27 cellular contexts compared by ENCODE assay signal in the genomic region with DNA sequence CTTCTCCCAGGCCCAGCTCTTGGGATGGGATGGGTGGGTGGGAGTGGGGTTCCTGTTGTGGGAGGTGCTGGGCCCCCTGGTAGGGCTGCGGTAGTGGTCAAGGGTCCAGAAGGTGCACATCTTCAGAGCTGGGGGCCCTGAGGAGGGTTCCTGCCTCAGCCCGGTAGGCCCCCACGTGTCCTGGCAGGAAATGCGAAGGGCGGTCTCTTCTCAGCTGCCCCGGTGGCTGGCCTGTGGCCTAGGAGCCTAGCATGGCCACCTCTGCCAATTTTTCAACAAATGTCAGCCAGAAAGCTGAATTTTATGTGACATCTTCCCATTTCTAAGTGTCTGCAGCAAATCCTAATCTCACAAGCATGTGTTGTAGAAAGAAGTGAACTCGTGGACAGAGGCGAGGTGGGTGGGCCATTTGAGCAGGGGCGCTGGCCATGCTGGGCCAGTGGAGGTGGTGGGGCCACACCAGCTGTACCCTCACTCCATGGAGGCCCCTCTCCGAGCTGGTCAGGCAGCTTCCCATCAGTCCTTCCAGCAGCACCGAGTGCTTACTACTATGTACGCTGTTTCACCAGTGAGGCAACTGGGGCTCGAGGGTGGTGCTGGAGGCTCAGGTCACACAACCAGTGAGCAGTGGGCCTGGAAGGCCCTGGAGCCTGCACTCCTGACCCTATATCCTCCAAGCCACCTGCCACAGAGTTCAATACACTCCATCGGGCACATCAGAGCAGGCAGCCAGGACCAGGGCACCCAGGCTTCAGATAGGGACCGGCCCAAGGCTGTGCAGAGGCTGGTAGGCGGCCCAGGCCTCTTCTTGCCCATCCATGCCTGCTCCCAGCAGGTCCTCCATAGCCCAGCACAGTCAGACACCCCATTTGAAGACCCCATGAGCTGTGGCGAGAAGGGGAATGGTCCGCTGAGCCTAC. TPM values are rescaled to one million over a fixed set of nuclear protein-coding genes. Genes with fewer than 3 reads are reported as not detected.
"Had no signal": no experiment of that assay in that cellular context is flagged by ENCODE, and none has a peak within 500 bp of the region (broad histone marks: within the 10 kb centered on the region; RNA-seq: fewer than 3 reads in every experiment).

No MANE protein-coding gene starts in this region.

- H3K27me3 ChIP-seq: ascending aorta, body of pancreas, Peyer's patch had no signal

- H3K36me3 Mint-ChIP-seq: T-cell had no signal

- H3K9me3 Mint-ChIP-seq: activated CD8-positive, alpha-beta T cell treated with anti-CD3 and anti-CD28 coated beads for 36 hours; activated T-cell treated with anti-CD3 and anti-CD28 coated beads, Interleukin-2, amount 50 U/mL, for 72 hours; activated T-helper 2 cell treated with anti-CD3 and anti-CD28 coated beads, Interferon-gamma antibody, Interleukin-2, Interleukin-4, amounts not matched to agents 10 μg/mL and 5 μg/mL and 100 μg/mL, durations not matched to agents 14 hours and 24 hours and 36 hours; T-cell had no signal

- H3K9me3 ChIP-seq: ascending aorta, body of pancreas, Peyer's patch had no signal

- H3K4me1 Mint-ChIP-seq: T-cell had no signal

- DNase-seq: activated CD4-positive, alpha-beta T cell treated with anti-CD3 and anti-CD28 coated beads for 4 hours; activated CD8-positive, alpha-beta memory T cell treated with anti-CD3 and anti-CD28 coated beads, Interleukin-2, amount 50 U/mL, for 4 hours; activated CD8-positive, alpha-beta T cell treated with anti-CD3 and anti-CD28 coated beads for 36 hours; activated gamma-delta T cell treated with Interleukin-2 at 50 U/mL for 16 hours; activated naive CD4-positive, alpha-beta T cell treated with anti-CD3 and anti-CD28 coated beads, Interleukin-2, amount 50 U/mL, for 16 hours; activated T-cell treated with anti-CD3 and anti-CD28 coated beads, Interleukin-2, amount 50 U/mL, for 72 hours; amniotic stem cell; body of pancreas; central memory CD4-positive, alpha-beta T cell; NCI-H1105 treated with DMSO at 0.1 percent for 48 hours; NCI-H1436 treated with DMSO at 0.1 percent for 48 hours; NCI-H187; NCI-H2081 treated with DMSO at 0.1 percent for 48 hours; NCI-H2171 treated with DMSO at 0.1 percent for 48 hours; NCI-H226; NCI-H526; NCI-H82; OCI-M1; Peyer's patch; SHP77 treated with DMSO at 0.1 percent for 48 hours; T-cell; T-helper 2 cell; T1000 had no signal

- H3K36me3 ChIP-seq: ascending aorta, Peyer's patch had no signal

- H3K4me1 ChIP-seq: ascending aorta, body of pancreas, Peyer's patch had no signal

- H3K27ac ChIP-seq: ascending aorta, body of pancreas, Peyer's patch, VCaP had no signal

- H3K27me3 Mint-ChIP-seq: activated CD8-positive, alpha-beta T cell treated with anti-CD3 and anti-CD28 coated beads for 36 hours had no signal

- H3K27ac Mint-ChIP-seq: activated CD8-positive, alpha-beta T cell treated with anti-CD3 and anti-CD28 coated beads for 36 hours; activated T-cell treated with anti-CD3 and anti-CD28 coated beads, Interleukin-2, amount 50 U/mL, for 72 hours; activated T-helper 2 cell treated with anti-CD3 and anti-CD28 coated beads, Interferon-gamma antibody, Interleukin-2, Interleukin-4, amounts not matched to agents 10 μg/mL and 5 μg/mL and 100 μg/mL, durations not matched to agents 14 hours and 24 hours and 36 hours; T-cell had no signal

- H3K4me3 ChIP-seq: ascending aorta, body of pancreas, Peyer's patch had no signal

- H3K4me3 Mint-ChIP-seq: activated CD8-positive, alpha-beta T cell treated with anti-CD3 and anti-CD28 coated beads for 36 hours; activated T-cell treated with anti-CD3 and anti-CD28 coated beads, Interleukin-2, amount 50 U/mL, for 72 hours; T-cell had no signal

- ATAC-seq: activated T-cell treated with anti-CD3 and anti-CD28 coated beads, Interleukin-2, amount 50 U/mL, for 72 hours; body of pancreas; T-cell had no signal

RNA-seq across cellular contexts. Expression of a gene that starts 23.2 kb away (rescaled TPM):
- total RNA-seq: activated T-helper 2 cell treated with anti-CD3 and anti-CD28 coated beads, Interferon-gamma antibody, Interleukin-2, Interleukin-4, amounts not matched to agents 10 μg/mL and 5 μg/mL and 100 μg/mL, durations not matched to agents 14 hours and 24 hours and 36 hours; NCI-H460 had no signal
